24 cellular contexts compared by ENCODE assay signal in the genomic region with DNA sequence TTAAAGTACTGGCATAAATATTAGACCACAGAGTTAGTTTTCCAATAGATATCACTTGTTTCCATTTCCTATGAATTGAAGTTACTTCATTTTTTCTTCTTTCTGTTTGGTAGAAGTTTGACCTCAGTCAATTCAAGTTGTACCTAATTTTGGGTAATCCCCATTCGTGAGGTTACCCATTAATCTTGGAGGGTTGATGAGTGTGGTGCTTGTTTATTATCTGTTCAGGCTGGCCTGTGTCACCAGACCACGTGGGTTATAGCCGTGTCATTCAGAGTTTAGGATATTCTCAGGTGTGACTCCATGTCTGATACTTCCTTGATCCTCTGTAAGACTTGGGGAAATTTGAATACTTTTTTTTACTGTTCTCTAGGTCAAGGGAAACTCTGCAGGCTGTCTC.
"Had no signal": no experiment of that assay in that cellular context is flagged by ENCODE, and none has a peak within 500 bp of the region (broad histone marks: within the 10 kb centered on the region; RNA-seq: fewer than 3 reads in every experiment).

No MANE protein-coding gene starts in this region.

- H3K9me3 ChIP-seq: left ventricle myocardium inferior, neutrophil, right atrium auricular region, spleen, suprapubic skin, thoracic aorta, tibial artery, upper lobe of right lung had no signal

- ATAC-seq: natural killer cell; sciatic nerve; stimulated activated effector memory CD8-positive, alpha-beta T cell treated with anti-CD3 and anti-CD28 coated beads, Interleukin-12 subunit alpha, Interleukin-12 subunit beta, amount 100 ng/mL, for 72 hours; upper lobe of right lung had no signal

- H2AFZ ChIP-seq: hepatocyte, neural progenitor cell had no signal

- DNase-seq: islet precursor cell; left ventricle myocardium inferior; mesendoderm; naive B cell; natural killer cell; nephron progenitor cell; occipital lobe; small intestine; spleen; stimulated activated CD4-positive, alpha-beta T cell treated with anti-CD3 and anti-CD28 coated beads, Interleukin-4, amount 100 ng/mL, for 24 hours; stimulated activated naive CD4-positive, alpha-beta T cell; tibial artery; trophoblast cell; upper lobe of right lung had no signal

- H3K4me2 ChIP-seq: hepatocyte, neural progenitor cell had no signal

- H3K9ac ChIP-seq: neural progenitor cell had no signal

- H3K27ac ChIP-seq: hepatocyte, left ventricle myocardium inferior, neural progenitor cell, neutrophil, right atrium auricular region, spleen, suprapubic skin, thoracic aorta, tibial artery, upper lobe of right lung had no signal

- H3K4me1 ChIP-seq: left ventricle myocardium inferior, neural progenitor cell, right atrium auricular region, spleen, suprapubic skin, tibial artery, upper lobe of right lung had no signal

- H3K36me3 ChIP-seq: left ventricle myocardium inferior, neural progenitor cell, neutrophil, right atrium auricular region, spleen, suprapubic skin, thoracic aorta, tibial artery, upper lobe of right lung had no signal

- H3K79me2 ChIP-seq: hepatocyte had no signal

- FAIRE-seq: small intestine, urothelium cell line had no signal

- H3K4me3 ChIP-seq: hepatocyte, left ventricle myocardium inferior, lung, neural progenitor cell, right atrium auricular region, spleen, suprapubic skin, thoracic aorta, tibial artery, upper lobe of right lung had no signal

- H3K27me3 ChIP-seq: hepatocyte, neural progenitor cell, neutrophil, right atrium auricular region, spleen, suprapubic skin, tibial artery, upper lobe of right lung had no signal
